ENCODE assay signal across 1 cellular context in the genomic region with DNA sequence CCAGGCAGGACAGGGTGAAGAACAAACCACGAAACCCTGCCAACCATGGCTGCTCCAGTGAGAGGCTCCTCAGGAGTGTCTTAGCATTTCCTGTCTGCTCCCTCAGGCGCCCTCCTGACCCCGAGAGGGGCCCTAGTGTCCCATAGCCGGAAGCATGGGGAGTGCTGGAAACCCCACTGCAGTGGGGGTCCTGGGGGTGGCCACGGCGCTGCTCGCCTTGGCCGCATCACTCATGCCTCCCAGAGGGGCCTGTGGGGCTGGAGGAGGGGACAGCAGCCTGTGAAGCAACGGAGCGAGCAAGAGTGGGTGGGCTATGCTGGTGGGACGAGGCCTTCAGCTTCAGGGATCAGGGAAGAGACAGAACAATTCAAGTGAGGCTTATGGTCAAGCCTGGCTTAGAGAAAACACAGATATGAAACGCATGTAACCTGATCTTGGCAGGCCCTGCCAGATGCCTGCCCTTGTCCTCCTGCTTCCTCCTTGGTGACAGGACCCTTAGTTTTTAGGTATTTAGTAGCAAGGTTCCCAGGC.
TF ChIP-seq lines count a peak whose summit lies in the region.

No MANE protein-coding gene starts in this region.

TF ChIP-seq in H1, 55 proteins besides CTCF, POLR2A, EP300 and RAD21 (continued from another document):
- TF ChIP-seq TAF1 (IDR thresholded peaks at IDR 0.05; ENCODE audit: low read depth, low read length) (no peak), CHD2 (IDR thresholded peaks at IDR 0.05; ENCODE audit: low read length) (no peak), CHD1 (IDR thresholded peaks at IDR 0.05; ENCODE audit: low read depth, low read length) (no peak), SIX5 (IDR thresholded peaks at IDR 0.05; ENCODE audit: low read depth, low read length) (no peak), SP1 (IDR thresholded peaks at IDR 0.05; ENCODE audit: low read depth, low read length) (no peak), TEAD4 (IDR thresholded peaks at IDR 0.05; ENCODE audit: low read depth, low read length) (no peak), BRCA1 (IDR thresholded peaks at IDR 0.05; ENCODE audit: low read depth, low read length) (no peak), RXRA (IDR thresholded peaks at IDR 0.05; ENCODE audit: insufficient read depth, low read depth, low read length) (no peak), TCF12 (IDR thresholded peaks at IDR 0.05; ENCODE audit: low read depth, low read length) (no peak)
